ENCODE assay signal across 8 cellular contexts in genomic region chr10:76303682-76304316, GRCh38.
DNase-seq lines count a peak whose midpoint lies in the region; ATAC-seq and TF ChIP-seq lines count a peak whose summit lies in the region.

No MANE protein-coding gene starts in this region.

- H3K36me3 ChIP-seq in WERI-Rb-1, result no peaks in the 10 kb centered on the region

- H3K27ac ChIP-seq in WERI-Rb-1, result no peak overlapping the region
- no peak overlapping the region for H3K27ac ChIP-seq in foreskin keratinocyte

- DNase-seq in Daoy (ENCODE audit: low read depth) (peak; percentile 66), HEK293T (ENCODE audit: extremely low spot score) (peak; percentile 81), NCI-H2081 (lab: John Stamatoyannopoulos, UW) (peak; percentile 76 to 80), WERI-Rb-1 (peak; percentile 84), foreskin keratinocyte (peak in 1 of 2 donors; percentile 72), nucleus accumbens (lab: John Stamatoyannopoulos, UW) (peak in 48 of 56 donors; percentile 3 to 77 (median 30))

- POLR2A ChIA-PET in HEK293T (lab: Yijun Ruan, JAX), result interaction anchor here (0.9 to 2.8 kb wide), 4 partner anchors 52 to 902 kb away, joined by 3 to 9 read pairs (median 4); partner anchors contain the start of gene ZNF503

- no peak overlapping the region for H3K4me3 ChIP-seq in WERI-Rb-1 (ENCODE audit: low read depth, low read length)

- H3K9me3 ChIP-seq in WERI-Rb-1 (ENCODE audit: severe bottlenecking), result no peaks in the 10 kb centered on the region

- no peaks in the 10 kb centered on the region for H3K4me1 ChIP-seq in foreskin keratinocyte

- CTCF ChIA-PET in HEK293T (lab: Yijun Ruan, JAX), result interaction anchor here (0.6 to 1.9 kb wide), 22 partner anchors 10 to 1167 kb away, joined by 3 to 13 read pairs (median 4); partner anchors contain the start of gene ZNF503

- no peaks in the 10 kb centered on the region for H3K27me3 ChIP-seq in WERI-Rb-1 (ENCODE audit: insufficient read depth, low read depth, severe bottlenecking)
- H3K27me3 ChIP-seq in foreskin keratinocyte, result no peaks in the 10 kb centered on the region

- ATAC-seq in foreskin keratinocyte, result peak; percentile 93
- no peak for ATAC-seq in GM18511 (IDR thresholded peaks at IDR 0.05; ENCODE audit: unreplicated experiment)
- no peak for ATAC-seq in HG03378 (IDR thresholded peaks at IDR 0.05; ENCODE audit: unreplicated experiment)

- peak; percentile 84 for TF ChIP-seq CTCF in WERI-Rb-1 (IDR thresholded peaks at IDR 0.05; ENCODE audit: low read depth, low read length)
- TF ChIP-seq CTCF in foreskin keratinocyte (conservative IDR thresholded peaks at IDR 0.05), result peak; percentile 80

TF ChIP-seq in HEK293T, 16 proteins besides CTCF, POLR2A, EP300 and RAD21:
- TF ChIP-seq SUZ12 (IDR thresholded peaks at IDR 0.05), result no peak
- TF ChIP-seq SP1 (IDR thresholded peaks at IDR 0.05), result no peak
- no peak for TF ChIP-seq FOXM1 (IDR thresholded peaks at IDR 0.05; ENCODE audit: borderline replicate concordance)
- TF ChIP-seq L3MBTL2 (conservative IDR thresholded peaks at IDR 0.05), result no peak
- TF ChIP-seq FOXA1 (IDR thresholded peaks at IDR 0.05), result no peak
- TF ChIP-seq CTBP1 (IDR thresholded peaks at IDR 0.05; ENCODE audit: borderline replicate concordance), result no peak
- peak; percentile 62 for TF ChIP-seq PKNOX1 (IDR thresholded peaks at IDR 0.05)
